28 cellular contexts compared by ENCODE assay signal in the genomic region with DNA sequence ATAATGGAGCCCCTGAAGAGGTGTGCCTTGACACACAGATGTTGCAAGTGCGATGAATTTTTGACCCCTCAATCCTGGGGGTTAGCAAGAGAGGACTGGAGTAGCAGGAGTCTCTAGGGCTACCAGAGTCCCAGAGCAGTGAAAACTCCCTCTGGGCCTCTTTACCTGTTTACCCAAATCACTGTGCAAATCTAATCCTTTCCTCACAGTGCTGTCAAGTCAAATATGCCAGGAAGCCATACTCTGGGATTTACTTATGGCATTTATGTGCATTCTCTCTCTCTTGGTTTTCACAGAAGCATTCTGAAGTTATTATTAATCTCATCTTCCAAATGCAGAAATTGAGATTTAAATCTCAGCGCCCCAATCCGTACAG.
"Had no signal": no experiment of that assay in that cellular context is flagged by ENCODE, and none has a peak within 500 bp of the region (broad histone marks: within the 10 kb centered on the region; RNA-seq: fewer than 3 reads in every experiment).

No MANE protein-coding gene starts in this region.

- FAIRE-seq: frontal cortex, islet of Langerhans, TTC549 had no signal

- H3K27ac ChIP-seq: epithelial cell of prostate, parathyroid adenoma, VCaP had no signal

- H3K4me3 Mint-ChIP-seq: activated naive CD8-positive, alpha-beta T cell; naive B cell; nephron progenitor cell; stimulated activated memory B cell treated with anti-CD40 and anti-IgM and Interleukin-4, amounts not matched to agents 10 μg/mL and 1 μg/mL and 100 μg/mL, for 72 hours; T-helper 1 cell treated with Interleukin-12 subunit alpha and Interleukin-12 subunit beta and Interleukin-4 antibody, amounts not matched to agents 30 μg/mL and 1 μg/mL, for 36 hours had no signal

- H3K27me3 ChIP-seq: left lung, suprapubic skin, upper lobe of left lung had no signal

- ATAC-seq: left lung; psoas muscle; stimulated activated memory B cell treated with anti-CD40 and anti-IgM and Interleukin-4, amounts not matched to agents 10 μg/mL and 1 μg/mL and 100 μg/mL, for 72 hours had no signal

- H3K36me3 Mint-ChIP-seq: activated naive CD8-positive, alpha-beta T cell; brain; stimulated activated memory B cell treated with anti-CD40 and anti-IgM and Interleukin-4, amounts not matched to agents 10 μg/mL and 1 μg/mL and 100 μg/mL, for 72 hours had no signal

- DNase-seq: activated CD4-positive, alpha-beta T cell treated with anti-CD3 and anti-CD28 coated beads for 4 hours; activated CD4-positive, alpha-beta T cell treated with anti-CD3 and anti-CD28 coated beads, Interleukin-2, amount 50 U/mL, for 4 hours; activated CD8-positive, alpha-beta memory T cell treated with anti-CD3 and anti-CD28 coated beads for 24 hours; activated effector memory CD4-positive, alpha-beta T cell treated with Interleukin-2 at 50 U/mL for 16 hours; activated naive CD4-positive, alpha-beta T cell treated with Interleukin-2 at 50 U/mL for 16 hours; left lung; naive B cell; nephron progenitor cell; psoas muscle; stimulated activated CD4-positive, alpha-beta T cell treated with anti-CD3 and anti-CD28 coated beads, Interleukin-1b, Interleukin-23, amount 100 ng/mL, for 48 hours; stimulated activated CD4-positive, alpha-beta T cell treated with anti-CD3 and anti-CD28 coated beads, Interleukin-4, amount 100 ng/mL, for 4 hours; stimulated activated CD8-positive, alpha-beta memory T cell treated with anti-CD3 and anti-CD28 coated beads, Interleukin-4, amount 100 ng/mL, for 48 hours; SW 1271; T-helper 9 cell; upper lobe of left lung had no signal

- H3K9me3 ChIP-seq: left lung, psoas muscle, suprapubic skin, upper lobe of left lung had no signal

- H3K4me1 ChIP-seq: parathyroid adenoma had no signal

- H3K4me2 ChIP-seq: smooth muscle cell had no signal

- H3K36me3 ChIP-seq: left lung, suprapubic skin, upper lobe of left lung had no signal

- H2AFZ ChIP-seq: parathyroid adenoma had no signal

- H3K9me3 Mint-ChIP-seq: T-helper 1 cell treated with Interleukin-12 subunit alpha and Interleukin-12 subunit beta and Interleukin-4 antibody, amounts not matched to agents 30 μg/mL and 1 μg/mL, for 36 hours had no signal

- H3K4me3 ChIP-seq: left lung, lung, psoas muscle, smooth muscle cell, suprapubic skin, upper lobe of left lung had no signal

- H3K27ac Mint-ChIP-seq: activated naive CD8-positive, alpha-beta T cell; nephron progenitor cell; stimulated activated memory B cell treated with anti-CD40 and anti-IgM and Interleukin-4, amounts not matched to agents 10 μg/mL and 1 μg/mL and 100 μg/mL, for 72 hours; T-helper 1 cell treated with Interleukin-12 subunit alpha and Interleukin-12 subunit beta and Interleukin-4 antibody, amounts not matched to agents 30 μg/mL and 1 μg/mL, for 36 hours had no signal

- H3K4me1 Mint-ChIP-seq: stimulated activated memory B cell treated with anti-CD40 and anti-IgM and Interleukin-4, amounts not matched to agents 10 μg/mL and 1 μg/mL and 100 μg/mL, for 72 hours had no signal

- H3K79me2 ChIP-seq: parathyroid adenoma had no signal

- H3K9ac ChIP-seq: parathyroid adenoma had no signal
